In genomic region chr19:4228765-4229178, GRCh38 we compare ENCODE assay signal across 3 cellular contexts.
TF ChIP-seq lines count a peak whose summit lies in the region.

No MANE protein-coding gene starts in this region.

TF ChIP-seq in SK-N-SH, 30 proteins besides CTCF, POLR2A, EP300 and RAD21 (continues in another document):
- TF ChIP-seq NRF1 (IDR thresholded peaks at IDR 0.05; ENCODE audit: low read depth, low read length), result no peak
- no peak for TF ChIP-seq YY1 (IDR thresholded peaks at IDR 0.05; ENCODE audit: low read depth)
- TF ChIP-seq, protein P1, sequence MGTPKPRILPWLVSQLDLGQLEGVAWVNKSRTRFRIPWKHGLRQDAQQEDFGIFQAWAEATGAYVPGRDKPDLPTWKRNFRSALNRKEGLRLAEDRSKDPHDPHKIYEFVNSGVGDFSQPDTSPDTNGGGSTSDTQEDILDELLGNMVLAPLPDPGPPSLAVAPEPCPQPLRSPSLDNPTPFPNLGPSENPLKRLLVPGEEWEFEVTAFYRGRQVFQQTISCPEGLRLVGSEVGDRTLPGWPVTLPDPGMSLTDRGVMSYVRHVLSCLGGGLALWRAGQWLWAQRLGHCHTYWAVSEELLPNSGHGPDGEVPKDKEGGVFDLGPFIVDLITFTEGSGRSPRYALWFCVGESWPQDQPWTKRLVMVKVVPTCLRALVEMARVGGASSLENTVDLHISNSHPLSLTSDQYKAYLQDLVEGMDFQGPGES (IDR thresholded peaks at IDR 0.05; ENCODE audit: low read depth, low read length), result no peak
- no peak for TF ChIP-seq MAX (IDR thresholded peaks at IDR 0.05; ENCODE audit: low read depth)
- no peak for TF ChIP-seq SIN3A (IDR thresholded peaks at IDR 0.05; ENCODE audit: borderline replicate concordance, low read depth, low read length)
- TF ChIP-seq, protein P2, sequence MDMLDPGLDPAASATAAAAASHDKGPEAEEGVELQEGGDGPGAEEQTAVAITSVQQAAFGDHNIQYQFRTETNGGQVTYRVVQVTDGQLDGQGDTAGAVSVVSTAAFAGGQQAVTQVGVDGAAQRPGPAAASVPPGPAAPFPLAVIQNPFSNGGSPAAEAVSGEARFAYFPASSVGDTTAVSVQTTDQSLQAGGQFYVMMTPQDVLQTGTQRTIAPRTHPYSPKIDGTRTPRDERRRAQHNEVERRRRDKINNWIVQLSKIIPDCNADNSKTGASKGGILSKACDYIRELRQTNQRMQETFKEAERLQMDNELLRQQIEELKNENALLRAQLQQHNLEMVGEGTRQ (IDR thresholded peaks at IDR 0.05; ENCODE audit: borderline replicate concordance, low read depth, low read length), result no peak
- TF ChIP-seq SMC3 (IDR thresholded peaks at IDR 0.05; ENCODE audit: low read depth, low read length), result no peak
- TF ChIP-seq TEAD4 (IDR thresholded peaks at IDR 0.05; ENCODE audit: borderline replicate concordance, insufficient read depth), result no peak
- TF ChIP-seq NFIC (IDR thresholded peaks at IDR 0.05; ENCODE audit: borderline replicate concordance), result no peak
- no peak for TF ChIP-seq RXRA (IDR thresholded peaks at IDR 0.05; ENCODE audit: borderline replicate concordance, low read depth)
- no peak for TF ChIP-seq PBX3 (IDR thresholded peaks at IDR 0.05)
- no peak for TF ChIP-seq FOXM1 (IDR thresholded peaks at IDR 0.05; ENCODE audit: low read depth)
- TF ChIP-seq TCF12 (IDR thresholded peaks at IDR 0.05), result no peak
- no peak for TF ChIP-seq MEF2A (IDR thresholded peaks at IDR 0.05; ENCODE audit: borderline replicate concordance, low read depth)
- no peak for TF ChIP-seq FOXJ3 (CRISPR knock-in tag; IDR thresholded peaks at IDR 0.05)
- TF ChIP-seq RCOR1 (IDR thresholded peaks at IDR 0.05; ENCODE audit: low read length), result no peak
- no peak for TF ChIP-seq ZBTB33 (IDR thresholded peaks at IDR 0.05; ENCODE audit: borderline replicate concordance, low read depth)
- no peak for TF ChIP-seq RFX5 (IDR thresholded peaks at IDR 0.05; ENCODE audit: low read length)

TF ChIP-seq in SK-N-SH treated with all-trans-retinoic acid at 6 μM for 48 hours, 23 proteins besides CTCF, POLR2A, EP300 and RAD21:
- TF ChIP-seq ISL1 (CRISPR knock-in tag; IDR thresholded peaks at IDR 0.05) (no peak), ZNF565 (CRISPR knock-in tag; conservative IDR thresholded peaks at IDR 0.05; ENCODE audit: low read depth) (no peak), GLIS3 (CRISPR knock-in tag; IDR thresholded peaks at IDR 0.05) (no peak), PPARA (CRISPR knock-in tag; IDR thresholded peaks at IDR 0.05; ENCODE audit: borderline replicate concordance) (no peak), TOX (CRISPR knock-in tag; IDR thresholded peaks at IDR 0.05; ENCODE audit: borderline replicate concordance) (no peak), OSR1 (CRISPR knock-in tag; IDR thresholded peaks at IDR 0.05) (no peak), TSHZ2 (CRISPR knock-in tag; IDR thresholded peaks at IDR 0.05) (no peak), ARNTL (CRISPR knock-in tag; IDR thresholded peaks at IDR 0.05; ENCODE audit: borderline replicate concordance, low read depth) (no peak), ZFP30 (CRISPR knock-in tag; IDR thresholded peaks at IDR 0.05) (no peak), ZC3H10 (CRISPR knock-in tag; IDR thresholded peaks at IDR 0.05) (no peak), ZFP3 (CRISPR knock-in tag; IDR thresholded peaks at IDR 0.05) (no peak)
- TF ChIP-seq, protein P3, sequence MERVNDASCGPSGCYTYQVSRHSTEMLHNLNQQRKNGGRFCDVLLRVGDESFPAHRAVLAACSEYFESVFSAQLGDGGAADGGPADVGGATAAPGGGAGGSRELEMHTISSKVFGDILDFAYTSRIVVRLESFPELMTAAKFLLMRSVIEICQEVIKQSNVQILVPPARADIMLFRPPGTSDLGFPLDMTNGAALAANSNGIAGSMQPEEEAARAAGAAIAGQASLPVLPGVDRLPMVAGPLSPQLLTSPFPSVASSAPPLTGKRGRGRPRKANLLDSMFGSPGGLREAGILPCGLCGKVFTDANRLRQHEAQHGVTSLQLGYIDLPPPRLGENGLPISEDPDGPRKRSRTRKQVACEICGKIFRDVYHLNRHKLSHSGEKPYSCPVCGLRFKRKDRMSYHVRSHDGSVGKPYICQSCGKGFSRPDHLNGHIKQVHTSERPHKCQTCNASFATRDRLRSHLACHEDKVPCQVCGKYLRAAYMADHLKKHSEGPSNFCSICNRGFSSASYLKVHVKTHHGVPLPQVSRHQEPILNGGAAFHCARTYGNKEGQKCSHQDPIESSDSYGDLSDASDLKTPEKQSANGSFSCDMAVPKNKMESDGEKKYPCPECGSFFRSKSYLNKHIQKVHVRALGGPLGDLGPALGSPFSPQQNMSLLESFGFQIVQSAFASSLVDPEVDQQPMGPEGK (CRISPR knock-in tag; IDR thresholded peaks at IDR 0.05; ENCODE audit: borderline replicate concordance), result no peak
- TF ChIP-seq, protein P4, sequence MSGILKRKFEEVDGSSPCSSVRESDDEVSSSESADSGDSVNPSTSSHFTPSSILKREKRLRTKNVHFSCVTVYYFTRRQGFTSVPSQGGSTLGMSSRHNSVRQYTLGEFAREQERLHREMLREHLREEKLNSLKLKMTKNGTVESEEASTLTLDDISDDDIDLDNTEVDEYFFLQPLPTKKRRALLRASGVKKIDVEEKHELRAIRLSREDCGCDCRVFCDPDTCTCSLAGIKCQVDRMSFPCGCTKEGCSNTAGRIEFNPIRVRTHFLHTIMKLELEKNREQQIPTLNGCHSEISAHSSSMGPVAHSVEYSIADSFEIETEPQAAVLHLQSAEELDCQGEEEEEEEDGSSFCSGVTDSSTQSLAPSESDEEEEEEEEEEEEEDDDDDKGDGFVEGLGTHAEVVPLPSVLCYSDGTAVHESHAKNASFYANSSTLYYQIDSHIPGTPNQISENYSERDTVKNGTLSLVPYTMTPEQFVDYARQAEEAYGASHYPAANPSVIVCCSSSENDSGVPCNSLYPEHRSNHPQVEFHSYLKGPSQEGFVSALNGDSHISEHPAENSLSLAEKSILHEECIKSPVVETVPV (CRISPR knock-in tag; IDR thresholded peaks at IDR 0.05), result no peak
TF ChIP-seq in SK-N-SH treated with all-trans-retinoic acid at 6 μM for 48 hours: peak in this region for 0.

TF ChIP-seq in IMR-90, 13 proteins besides CTCF, POLR2A, EP300 and RAD21:
- no peak for TF ChIP-seq RFX5 (IDR thresholded peaks at IDR 0.05; ENCODE audit: low read depth, low read length)
- no peak for TF ChIP-seq FOS (IDR thresholded peaks at IDR 0.05; ENCODE audit: low read depth, low read length)
- no peak for TF ChIP-seq ELK1 (IDR thresholded peaks at IDR 0.05; ENCODE audit: borderline replicate concordance, low read depth, low read length)
- TF ChIP-seq BHLHE40 (IDR thresholded peaks at IDR 0.05; ENCODE audit: low read depth, low read length), result no peak
- TF ChIP-seq MAFK (IDR thresholded peaks at IDR 0.05; ENCODE audit: low read depth, low read length), result no peak
- no peak for TF ChIP-seq CHD1 (IDR thresholded peaks at IDR 0.05; ENCODE audit: low read depth, low read length)
- no peak for TF ChIP-seq RCOR1 (IDR thresholded peaks at IDR 0.05; ENCODE audit: insufficient replicate concordance, low read length)
- TF ChIP-seq MAZ (IDR thresholded peaks at IDR 0.05; ENCODE audit: borderline replicate concordance, low read depth, low read length), result no peak
- TF ChIP-seq NFE2L2 (IDR thresholded peaks at IDR 0.05; ENCODE audit: low read depth, low read length), result no peak
- TF ChIP-seq MXI1 (IDR thresholded peaks at IDR 0.05; ENCODE audit: borderline replicate concordance, low read depth, low read length), result no peak
TF ChIP-seq in IMR-90: peak in this region for 0.
